13 cellular contexts compared by ENCODE assay signal in genomic region chr11:1589191-1589963, GRCh38. TPM values are rescaled to one million over a fixed set of nuclear protein-coding genes. Genes with fewer than 3 reads are reported as not detected.
DNase-seq lines count a peak whose midpoint lies in the region; ATAC-seq and TF ChIP-seq lines count a peak whose summit lies in the region.
"Not testable (repeated sequence)": the region's sequence is repeated elsewhere in the genome, so short reads cannot be mapped to it uniquely, and the experiment has no call there.
"Had no signal": no experiment of that assay in that cellular context is flagged by ENCODE, and none has a peak within 500 bp of the region (broad histone marks: within the 10 kb centered on the region; RNA-seq: fewer than 3 reads in every experiment).

No MANE protein-coding gene starts in this region.

- H3K23ac ChIP-seq in mesenchymal stem cell (ENCODE audit: low read length in 2 of 2): not testable (repeated sequence)

- peaks cover 21% of the 10 kb centered on the region for H4K20me1 ChIP-seq in BLaER1

- not testable (repeated sequence) for H2AFZ ChIP-seq in mesenchymal stem cell (ENCODE audit: low read depth, low read length)

- H3K18ac ChIP-seq in mesenchymal stem cell (ENCODE audit: low read depth in 1 of 2, low read length in 2 of 2): not testable (repeated sequence)

- CTCF ChIA-PET in RWPE1 (lab: Yijun Ruan, JAX): interaction anchor here (0.7 to 2.3 kb wide), 5 partner anchors 10 to 63 kb away, joined by 3 to 12 read pairs (median 3); no protein-coding TSS in a partner anchor
- CTCF ChIA-PET in activated CD8-positive, alpha-beta memory T cell treated with anti-CD3 and anti-CD28 coated beads, Interleukin-2, amount 10 ng/mL, durations not matched to agents 7 days and 5 days (lab: Charles Lee): interaction anchor here (1.2 to 4.8 kb wide), 3 partner anchors 14 to 50 kb away, joined by 3 to 47 read pairs (median 3); no protein-coding TSS in a partner anchor

- peaks cover 11 to 30% (median 30%) of the 10 kb centered on the region in 3 donors for H3K4me1 Mint-ChIP-seq in IgD-negative memory B cell
- peaks cover 11% of the 10 kb centered on the region for H3K4me1 Mint-ChIP-seq in activated CD8-positive, alpha-beta memory T cell treated with anti-CD3 and anti-CD28 coated beads, Interleukin-2, amount 10 ng/mL, durations not matched to agents 7 days and 5 days
- peaks cover 14% of the 10 kb centered on the region for H3K4me1 Mint-ChIP-seq in stimulated activated effector memory CD8-positive, alpha-beta T cell treated with anti-CD3 and anti-CD28 coated beads, Interleukin-12 subunit alpha, Interleukin-12 subunit beta, amount 100 ng/mL, for 72 hours

- not testable (repeated sequence) for TF ChIP-seq CTCF in RWPE1 (conservative IDR thresholded peaks at IDR 0.05; ENCODE audit: low read depth)

- H4K8ac ChIP-seq in mesenchymal stem cell (ENCODE audit: low read length): not testable (repeated sequence)

- H2AK5ac ChIP-seq in mesenchymal stem cell (ENCODE audit: low read length, severe bottlenecking): not testable (repeated sequence)

- 47% methylated on average over 6 of the region's 10 CpGs for WGBS in mesenchymal stem cell

- not testable (repeated sequence) for H2BK15ac ChIP-seq in mesenchymal stem cell (ENCODE audit: low read depth, poor library complexity, severe bottlenecking)

- H3K36me3 Mint-ChIP-seq in IgD-negative memory B cell; activated CD8-positive, alpha-beta memory T cell treated with anti-CD3 and anti-CD28 coated beads, Interleukin-2, amount 10 ng/mL, durations not matched to agents 7 days and 5 days; stimulated activated effector memory CD8-positive, alpha-beta T cell treated with anti-CD3 and anti-CD28 coated beads, Interleukin-12 subunit alpha, Interleukin-12 subunit beta, amount 100 ng/mL, for 72 hours: not testable (repeated sequence)

- not testable (repeated sequence) for H2BK120ac ChIP-seq in mesenchymal stem cell (ENCODE audit: low read depth, low read length)

- H2BK5ac ChIP-seq in mesenchymal stem cell (ENCODE audit: low read depth, low read length, poor library complexity, severe bottlenecking): not testable (repeated sequence)

- H3K79me1 ChIP-seq in mesenchymal stem cell (replicated peaks; ENCODE audit: low read length, poor library complexity, severe bottlenecking): not testable (repeated sequence)

- not testable (repeated sequence) for H3K9me3 Mint-ChIP-seq in IgD-negative memory B cell; activated CD8-positive, alpha-beta memory T cell treated with anti-CD3 and anti-CD28 coated beads, Interleukin-2, amount 10 ng/mL, durations not matched to agents 7 days and 5 days (ENCODE audit: low read depth); stimulated activated effector memory CD8-positive, alpha-beta T cell treated with anti-CD3 and anti-CD28 coated beads, Interleukin-12 subunit alpha, Interleukin-12 subunit beta, amount 100 ng/mL, for 72 hours

- peaks cover 59% of the 10 kb centered on the region for H3K4me1 ChIP-seq in BLaER1
- not testable (repeated sequence) for H3K4me1 ChIP-seq in mesenchymal stem cell (ENCODE audit: control insufficient read depth, insufficient read depth, low read depth, low read length)

- H3K36me3 ChIP-seq in BLaER1; mesenchymal stem cell (ENCODE audit: control insufficient read depth in 1 of 2, insufficient read depth in 2 of 2, low read depth in 1 of 2, low read length in 2 of 2): not testable (repeated sequence)

- DNase-seq in RWPE1 (ENCODE audit: low spot score) (peak; percentile 48), mesenchymal stem cell (peak; percentile 43)
- DNase-seq in activated CD8-positive, alpha-beta memory T cell treated with anti-CD3 and anti-CD28 coated beads, Interleukin-2, amount 10 ng/mL, durations not matched to agents 7 days and 5 days; Right ventricle myocardium superior; stimulated activated effector memory CD8-positive, alpha-beta T cell treated with anti-CD3 and anti-CD28 coated beads, Interleukin-12 subunit alpha, Interleukin-12 subunit beta, amount 100 ng/mL, for 72 hours (ENCODE audit: low spot score in 2 of 2): not testable (repeated sequence)
- peak; percentile 61 for DNase-seq in central memory CD4-positive, alpha-beta T cell

- not testable (repeated sequence) for H3K9ac ChIP-seq in BLaER1; mesenchymal stem cell (ENCODE audit: low read length)

- H2BK12ac ChIP-seq in mesenchymal stem cell (ENCODE audit: low read length in 2 of 2): not testable (repeated sequence)

- intact Hi-C loops in Right ventricle myocardium superior (cut with DNase I): not testable (repeated sequence)

- not testable (repeated sequence) for H3K27me3 Mint-ChIP-seq in IgD-negative memory B cell
- H3K27me3 Mint-ChIP-seq in activated CD8-positive, alpha-beta memory T cell treated with anti-CD3 and anti-CD28 coated beads, Interleukin-2, amount 10 ng/mL, durations not matched to agents 7 days and 5 days: peaks cover 27% of the 10 kb centered on the region

- not testable (repeated sequence) for H3K9me3 ChIP-seq in BLaER1; mesenchymal stem cell (ENCODE audit: control insufficient read depth, low read length)

- not testable (repeated sequence) for H3K14ac ChIP-seq in mesenchymal stem cell (ENCODE audit: low read length in 2 of 2)

- H3K27ac ChIP-seq in BLaER1: peak overlapping the region; percentile 68
- H3K27ac ChIP-seq in RWPE1; mesenchymal stem cell (ENCODE audit: low read length, poor library complexity, severe bottlenecking): not testable (repeated sequence)

- peak overlapping the region; percentile 15; the same call in 1 of the 2 replicates for H3K4me3 ChIP-seq in BLaER1
- not testable (repeated sequence) for H3K4me3 ChIP-seq in mesenchymal stem cell (ENCODE audit: insufficient read depth in 1 of 2, low read depth in 1 of 2, low read length in 2 of 2)

- POLR2A ChIA-PET in RWPE1 (lab: Yijun Ruan, JAX; ENCODE audit: low non-redundant PET): not testable (repeated sequence)

- not testable (repeated sequence) for H3K4ac ChIP-seq in mesenchymal stem cell (ENCODE audit: low read depth in 1 of 2, low read length in 2 of 2)

- H3K4me2 ChIP-seq in BLaER1: peak overlapping the region; percentile 90
- not testable (repeated sequence) for H3K4me2 ChIP-seq in mesenchymal stem cell (ENCODE audit: low read length, poor library complexity, severe bottlenecking)

- H4K91ac ChIP-seq in mesenchymal stem cell (ENCODE audit: low read length): not testable (repeated sequence)

- not testable (repeated sequence) for H3K27me3 ChIP-seq in BLaER1
- H3K27me3 ChIP-seq in mesenchymal stem cell (ENCODE audit: control insufficient read depth in 1 of 2, insufficient read depth in 1 of 2, low read length in 2 of 2): peaks cover 47 to 70% of the 10 kb centered on the region in 2 experiments

- ATAC-seq in activated CD8-positive, alpha-beta memory T cell treated with anti-CD3 and anti-CD28 coated beads, Interleukin-2, amount 10 ng/mL, durations not matched to agents 7 days and 5 days: peak; percentile 57
- ATAC-seq in Right ventricle myocardium superior (ENCODE audit: poor library complexity): peak; percentile 65
- ATAC-seq in stimulated activated effector memory CD8-positive, alpha-beta T cell treated with anti-CD3 and anti-CD28 coated beads, Interleukin-12 subunit alpha, Interleukin-12 subunit beta, amount 100 ng/mL, for 72 hours: not testable (repeated sequence)

- H3K4me3 Mint-ChIP-seq in IgD-negative memory B cell: peak overlapping the region; percentile 62 to 91 (median 82)
- H3K4me3 Mint-ChIP-seq in activated CD8-positive, alpha-beta memory T cell treated with anti-CD3 and anti-CD28 coated beads, Interleukin-2, amount 10 ng/mL, durations not matched to agents 7 days and 5 days: peak overlapping the region; percentile 37
- peak overlapping the region; percentile 34 for H3K4me3 Mint-ChIP-seq in stimulated activated effector memory CD8-positive, alpha-beta T cell treated with anti-CD3 and anti-CD28 coated beads, Interleukin-12 subunit alpha, Interleukin-12 subunit beta, amount 100 ng/mL, for 72 hours

- peak overlapping the region; percentile 77 to 97 (median 79) for H3K27ac Mint-ChIP-seq in IgD-negative memory B cell
- H3K27ac Mint-ChIP-seq in activated CD8-positive, alpha-beta memory T cell treated with anti-CD3 and anti-CD28 coated beads, Interleukin-2, amount 10 ng/mL, durations not matched to agents 7 days and 5 days: peak overlapping the region; percentile 88
- H3K27ac Mint-ChIP-seq in stimulated activated effector memory CD8-positive, alpha-beta T cell treated with anti-CD3 and anti-CD28 coated beads, Interleukin-12 subunit alpha, Interleukin-12 subunit beta, amount 100 ng/mL, for 72 hours: peak overlapping the region; percentile 82

RNA-seq across cellular contexts. Expression of gene KRTAP5-1, which starts 4.3 kb away (rescaled TPM):
- polyA plus RNA-seq in IgD-negative memory B cell: not detected
- total RNA-seq in activated CD8-positive, alpha-beta memory T cell treated with anti-CD3 and anti-CD28 coated beads, Interleukin-2, amount 10 ng/mL, durations not matched to agents 7 days and 5 days: not detected
- total RNA-seq in Right ventricle myocardium superior: not detected
- not detected for polyA plus RNA-seq in mesenchymal stem cell (2013, experiment 1 of 2)
- not detected for polyA plus RNA-seq in mesenchymal stem cell (2013, experiment 2 of 2)
- total RNA-seq: Caco-2, epithelial cell of proximal tubule, mononuclear cell, SJCRH30, transverse colon had no signal

RNA-seq across cellular contexts. Expression of gene KRTAP5-2, which starts 8.7 kb away (rescaled TPM):
- not detected for polyA plus RNA-seq in IgD-negative memory B cell
- total RNA-seq in activated CD8-positive, alpha-beta memory T cell treated with anti-CD3 and anti-CD28 coated beads, Interleukin-2, amount 10 ng/mL, durations not matched to agents 7 days and 5 days: not detected
- total RNA-seq in Right ventricle myocardium superior: not detected
- not detected for polyA plus RNA-seq in mesenchymal stem cell (2013, experiment 1 of 2)
- not detected for polyA plus RNA-seq in mesenchymal stem cell (2013, experiment 2 of 2)
- total RNA-seq: Caco-2, epithelial cell of proximal tubule, mononuclear cell, SJCRH30, transverse colon had no signal

RNA-seq across cellular contexts. Expression of gene DUSP8, which starts 17.3 kb away (rescaled TPM):
- polyA plus RNA-seq in IgD-negative memory B cell: 1.2 TPM
- total RNA-seq in activated CD8-positive, alpha-beta memory T cell treated with anti-CD3 and anti-CD28 coated beads, Interleukin-2, amount 10 ng/mL, durations not matched to agents 7 days and 5 days: 1 to 10 TPM in 1 of 2 experiments, under 1 TPM in 1; 0.50 to 1.1 TPM
- total RNA-seq in Right ventricle myocardium superior: 7.7 TPM
- polyA plus RNA-seq in mesenchymal stem cell (2013, experiment 1 of 2): 6.2 TPM
- 5.8 TPM for polyA plus RNA-seq in mesenchymal stem cell (2013, experiment 2 of 2)

RNA-seq across cellular contexts. Expression of gene KRTAP5-3, which starts 18.9 kb away (rescaled TPM):
- not detected for polyA plus RNA-seq in IgD-negative memory B cell
- not detected for total RNA-seq in activated CD8-positive, alpha-beta memory T cell treated with anti-CD3 and anti-CD28 coated beads, Interleukin-2, amount 10 ng/mL, durations not matched to agents 7 days and 5 days
- not detected for total RNA-seq in Right ventricle myocardium superior
- polyA plus RNA-seq in mesenchymal stem cell (2013, experiment 1 of 2): not detected
- not detected for polyA plus RNA-seq in mesenchymal stem cell (2013, experiment 2 of 2)
- total RNA-seq: Caco-2, epithelial cell of proximal tubule, mononuclear cell, SJCRH30, transverse colon had no signal

RNA-seq across cellular contexts. Expression of gene KRTAP5-4, which starts 32.6 kb away (rescaled TPM):
- not detected for polyA plus RNA-seq in IgD-negative memory B cell
- not detected for total RNA-seq in activated CD8-positive, alpha-beta memory T cell treated with anti-CD3 and anti-CD28 coated beads, Interleukin-2, amount 10 ng/mL, durations not matched to agents 7 days and 5 days
- total RNA-seq in Right ventricle myocardium superior: not detected
- polyA plus RNA-seq in mesenchymal stem cell (2013, experiment 1 of 2): not detected
- not detected for polyA plus RNA-seq in mesenchymal stem cell (2013, experiment 2 of 2)
- total RNA-seq: Caco-2, epithelial cell of proximal tubule, mononuclear cell, SJCRH30, transverse colon had no signal
